31 cellular contexts compared by ENCODE assay signal in genomic region chr10:127055263-127055662, GRCh38.
"Had no signal": no experiment of that assay in that cellular context is flagged by ENCODE, and none has a peak within 500 bp of the region (broad histone marks: within the 10 kb centered on the region; RNA-seq: fewer than 3 reads in every experiment).

No MANE protein-coding gene starts in this region.

- H3K27me3 Mint-ChIP-seq: naive B cell; progenitor cell of endocrine pancreas; stimulated activated memory B cell treated with anti-CD40 and anti-IgM and Interleukin-4, amounts not matched to agents 10 μg/mL and 1 μg/mL and 100 μg/mL, for 72 hours; stimulated activated naive CD8-positive, alpha-beta T cell treated with anti-CD3 and anti-CD28 coated beads, Interleukin-15, amount 100 ng/mL, for 72 hours; type B pancreatic cell had no signal

- H3K27ac ChIP-seq: left lung, lower lobe of right lung, neural progenitor cell, neutrophil, ovary, right atrium auricular region, right lobe of liver, tibial nerve, uterus had no signal

- H3K9me3 ChIP-seq: neutrophil, ovary, right lobe of liver, uterus had no signal

- H3K36me3 ChIP-seq: neutrophil, ovary, uterus had no signal

- ATAC-seq: left cardiac atrium; left lung; lower lobe of right lung; natural killer cell; right lobe of liver; stimulated activated memory B cell treated with anti-CD40 and anti-IgM and Interleukin-4, amounts not matched to agents 10 μg/mL and 1 μg/mL and 100 μg/mL, for 72 hours; stimulated activated naive CD8-positive, alpha-beta T cell treated with anti-CD3 and anti-CD28 coated beads, Interleukin-15, amount 100 ng/mL, for 72 hours had no signal

- H3K36me3 Mint-ChIP-seq: stimulated activated memory B cell treated with anti-CD40 and anti-IgM and Interleukin-4, amounts not matched to agents 10 μg/mL and 1 μg/mL and 100 μg/mL, for 72 hours had no signal

- H3K4me3 Mint-ChIP-seq: mesothelial cell of epicardium; naive B cell; natural killer cell; nephron progenitor cell; neural progenitor cell; stimulated activated memory B cell treated with anti-CD40 and anti-IgM and Interleukin-4, amounts not matched to agents 10 μg/mL and 1 μg/mL and 100 μg/mL, for 72 hours; stimulated activated naive CD8-positive, alpha-beta T cell treated with anti-CD3 and anti-CD28 coated beads, Interleukin-15, amount 100 ng/mL, for 72 hours; type B pancreatic cell had no signal

- H3K9ac ChIP-seq: neural progenitor cell had no signal

- FAIRE-seq: keratinocyte had no signal

- H2AFZ ChIP-seq: neural progenitor cell had no signal

- H3K27me3 ChIP-seq: left lung, neural progenitor cell, neutrophil, ovary, right atrium auricular region, right lobe of liver, tibial nerve, uterus had no signal

- H3K4me1 ChIP-seq: left lung, lower lobe of right lung, neural progenitor cell, right atrium auricular region, right lobe of liver, tibial nerve, uterus had no signal

- H3K27ac Mint-ChIP-seq: mesothelial cell of epicardium; natural killer cell; neural progenitor cell; progenitor cell of endocrine pancreas; stimulated activated memory B cell treated with anti-CD40 and anti-IgM and Interleukin-4, amounts not matched to agents 10 μg/mL and 1 μg/mL and 100 μg/mL, for 72 hours; stimulated activated naive CD8-positive, alpha-beta T cell treated with anti-CD3 and anti-CD28 coated beads, Interleukin-15, amount 100 ng/mL, for 72 hours; type B pancreatic cell had no signal

- H3K4me1 Mint-ChIP-seq: mesothelial cell of epicardium; natural killer cell; nephron progenitor cell; neural progenitor cell; stimulated activated memory B cell treated with anti-CD40 and anti-IgM and Interleukin-4, amounts not matched to agents 10 μg/mL and 1 μg/mL and 100 μg/mL, for 72 hours; stimulated activated naive CD8-positive, alpha-beta T cell treated with anti-CD3 and anti-CD28 coated beads, Interleukin-15, amount 100 ng/mL, for 72 hours had no signal

- H3K4me3 ChIP-seq: left lung, lower lobe of right lung, neural progenitor cell, ovary, right atrium auricular region, right lobe of liver, smooth muscle cell, tibial nerve, uterus had no signal

- H3K4me2 ChIP-seq: neural progenitor cell, smooth muscle cell had no signal

- DNase-seq: hippocampal formation; kidney glomerular epithelial cell; left cardiac atrium; left lung; lower lobe of right lung; mammary epithelial cell; mesenchymal stem cell; naive B cell; natural killer cell; nephron progenitor cell; occipital lobe; ovary; right lobe of liver; stimulated activated CD4-positive, alpha-beta T cell treated with anti-CD3 and anti-CD28 coated beads, Interleukin-1b, Interleukin-23, amount 100 ng/mL, for 48 hours; stimulated activated CD4-positive, alpha-beta T cell treated with anti-CD3 and anti-CD28 coated beads, Interleukin-2, amount 100 ng/mL, for 48 hours; stimulated activated CD4-positive, alpha-beta T cell treated with anti-CD3 and anti-CD28 coated beads, Interleukin-4, amount 100 ng/mL, for 4 hours; stimulated activated CD8-positive, alpha-beta memory T cell treated with anti-CD3 and anti-CD28 coated beads, Interleukin-4, amount 100 ng/mL, for 48 hours; stimulated activated naive CD4-positive, alpha-beta T cell treated with Interleukin-2 at 50 U/mL for 16 hours; stimulated activated naive CD8-positive, alpha-beta T cell treated with anti-CD3 and anti-CD28 coated beads, Interleukin-15, amount 100 ng/mL, for 72 hours; substantia nigra; uterus had no signal
